ENCODE assay signal across 2 cellular contexts in genomic region chr4:126306152-126306869, GRCh38.
TF ChIP-seq lines count a peak whose summit lies in the region.

No MANE protein-coding gene starts in this region.

TF ChIP-seq in GM23338, 12 proteins besides CTCF, POLR2A, EP300 and RAD21 (continued from another document):
- TF ChIP-seq, protein P1, sequence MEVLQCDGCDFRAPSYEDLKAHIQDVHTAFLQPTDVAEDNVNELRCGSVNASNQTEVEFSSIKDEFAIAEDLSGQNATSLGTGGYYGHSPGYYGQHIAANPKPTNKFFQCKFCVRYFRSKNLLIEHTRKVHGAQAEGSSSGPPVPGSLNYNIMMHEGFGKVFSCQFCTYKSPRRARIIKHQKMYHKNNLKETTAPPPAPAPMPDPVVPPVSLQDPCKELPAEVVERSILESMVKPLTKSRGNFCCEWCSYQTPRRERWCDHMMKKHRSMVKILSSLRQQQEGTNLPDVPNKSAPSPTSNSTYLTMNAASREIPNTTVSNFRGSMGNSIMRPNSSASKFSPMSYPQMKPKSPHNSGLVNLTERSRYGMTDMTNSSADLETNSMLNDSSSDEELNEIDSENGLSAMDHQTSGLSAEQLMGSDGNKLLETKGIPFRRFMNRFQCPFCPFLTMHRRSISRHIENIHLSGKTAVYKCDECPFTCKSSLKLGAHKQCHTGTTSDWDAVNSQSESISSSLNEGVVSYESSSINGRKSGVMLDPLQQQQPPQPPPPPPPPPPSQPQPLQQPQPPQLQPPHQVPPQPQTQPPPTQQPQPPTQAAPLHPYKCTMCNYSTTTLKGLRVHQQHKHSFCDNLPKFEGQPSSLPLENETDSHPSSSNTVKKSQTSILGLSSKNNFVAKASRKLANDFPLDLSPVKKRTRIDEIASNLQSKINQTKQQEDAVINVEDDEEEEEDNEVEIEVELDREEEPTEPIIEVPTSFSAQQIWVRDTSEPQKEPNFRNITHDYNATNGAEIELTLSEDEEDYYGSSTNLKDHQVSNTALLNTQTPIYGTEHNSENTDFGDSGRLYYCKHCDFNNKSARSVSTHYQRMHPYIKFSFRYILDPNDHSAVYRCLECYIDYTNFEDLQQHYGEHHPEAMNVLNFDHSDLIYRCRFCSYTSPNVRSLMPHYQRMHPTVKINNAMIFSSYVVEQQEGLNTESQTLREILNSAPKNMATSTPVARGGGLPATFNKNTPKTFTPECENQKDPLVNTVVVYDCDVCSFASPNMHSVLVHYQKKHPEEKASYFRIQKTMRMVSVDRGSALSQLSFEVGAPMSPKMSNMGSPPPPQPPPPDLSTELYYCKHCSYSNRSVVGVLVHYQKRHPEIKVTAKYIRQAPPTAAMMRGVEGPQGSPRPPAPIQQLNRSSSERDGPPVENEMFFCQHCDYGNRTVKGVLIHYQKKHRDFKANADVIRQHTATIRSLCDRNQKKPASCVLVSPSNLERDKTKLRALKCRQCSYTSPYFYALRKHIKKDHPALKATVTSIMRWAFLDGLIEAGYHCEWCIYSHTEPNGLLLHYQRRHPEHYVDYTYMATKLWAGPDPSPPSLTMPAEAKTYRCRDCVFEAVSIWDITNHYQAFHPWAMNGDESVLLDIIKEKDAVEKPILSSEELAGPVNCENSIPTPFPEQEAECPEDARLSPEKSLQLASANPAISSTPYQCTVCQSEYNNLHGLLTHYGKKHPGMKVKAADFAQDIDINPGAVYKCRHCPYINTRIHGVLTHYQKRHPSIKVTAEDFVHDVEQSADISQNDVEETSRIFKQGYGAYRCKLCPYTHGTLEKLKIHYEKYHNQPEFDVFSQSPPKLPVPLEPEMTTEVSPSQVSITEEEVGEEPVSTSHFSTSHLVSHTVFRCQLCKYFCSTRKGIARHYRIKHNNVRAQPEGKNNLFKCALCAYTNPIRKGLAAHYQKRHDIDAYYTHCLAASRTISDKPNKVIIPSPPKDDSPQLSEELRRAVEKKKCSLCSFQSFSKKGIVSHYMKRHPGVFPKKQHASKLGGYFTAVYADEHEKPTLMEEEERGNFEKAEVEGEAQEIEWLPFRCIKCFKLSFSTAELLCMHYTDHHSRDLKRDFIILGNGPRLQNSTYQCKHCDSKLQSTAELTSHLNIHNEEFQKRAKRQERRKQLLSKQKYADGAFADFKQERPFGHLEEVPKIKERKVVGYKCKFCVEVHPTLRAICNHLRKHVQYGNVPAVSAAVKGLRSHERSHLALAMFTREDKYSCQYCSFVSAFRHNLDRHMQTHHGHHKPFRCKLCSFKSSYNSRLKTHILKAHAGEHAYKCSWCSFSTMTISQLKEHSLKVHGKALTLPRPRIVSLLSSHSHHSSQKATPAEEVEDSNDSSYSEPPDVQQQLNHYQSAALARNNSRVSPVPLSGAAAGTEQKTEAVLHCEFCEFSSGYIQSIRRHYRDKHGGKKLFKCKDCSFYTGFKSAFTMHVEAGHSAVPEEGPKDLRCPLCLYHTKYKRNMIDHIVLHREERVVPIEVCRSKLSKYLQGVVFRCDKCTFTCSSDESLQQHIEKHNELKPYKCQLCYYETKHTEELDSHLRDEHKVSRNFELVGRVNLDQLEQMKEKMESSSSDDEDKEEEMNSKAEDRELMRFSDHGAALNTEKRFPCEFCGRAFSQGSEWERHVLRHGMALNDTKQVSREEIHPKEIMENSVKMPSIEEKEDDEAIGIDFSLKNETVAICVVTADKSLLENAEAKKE (CRISPR knock-in tag; IDR thresholded peaks at IDR 0.05), result no peak
- no peak for TF ChIP-seq POLR2AphosphoS5 (IDR thresholded peaks at IDR 0.05; ENCODE audit: low read depth)
- TF ChIP-seq, protein P2, sequence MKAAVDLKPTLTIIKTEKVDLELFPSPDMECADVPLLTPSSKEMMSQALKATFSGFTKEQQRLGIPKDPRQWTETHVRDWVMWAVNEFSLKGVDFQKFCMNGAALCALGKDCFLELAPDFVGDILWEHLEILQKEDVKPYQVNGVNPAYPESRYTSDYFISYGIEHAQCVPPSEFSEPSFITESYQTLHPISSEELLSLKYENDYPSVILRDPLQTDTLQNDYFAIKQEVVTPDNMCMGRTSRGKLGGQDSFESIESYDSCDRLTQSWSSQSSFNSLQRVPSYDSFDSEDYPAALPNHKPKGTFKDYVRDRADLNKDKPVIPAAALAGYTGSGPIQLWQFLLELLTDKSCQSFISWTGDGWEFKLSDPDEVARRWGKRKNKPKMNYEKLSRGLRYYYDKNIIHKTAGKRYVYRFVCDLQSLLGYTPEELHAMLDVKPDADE (IDR thresholded peaks at IDR 0.05), result no peak
- TF ChIP-seq JUNB (IDR thresholded peaks at IDR 0.05; ENCODE audit: unreplicated experiment), result no peak
- no peak for TF ChIP-seq ZNF331 (CRISPR knock-in tag; IDR thresholded peaks at IDR 0.05; ENCODE audit: low read depth)
- TF ChIP-seq CREB1 (CRISPR knock-in tag; IDR thresholded peaks at IDR 0.05; ENCODE audit: low read depth), result no peak
- no peak for TF ChIP-seq STAT1 (IDR thresholded peaks at IDR 0.05; ENCODE audit: unreplicated experiment)
- no peak for TF ChIP-seq EZH2phosphoT487 (IDR thresholded peaks at IDR 0.05; ENCODE audit: unreplicated experiment)
- no peak for TF ChIP-seq NANOG (IDR thresholded peaks at IDR 0.05; ENCODE audit: borderline replicate concordance)
- TF ChIP-seq, protein P3, sequence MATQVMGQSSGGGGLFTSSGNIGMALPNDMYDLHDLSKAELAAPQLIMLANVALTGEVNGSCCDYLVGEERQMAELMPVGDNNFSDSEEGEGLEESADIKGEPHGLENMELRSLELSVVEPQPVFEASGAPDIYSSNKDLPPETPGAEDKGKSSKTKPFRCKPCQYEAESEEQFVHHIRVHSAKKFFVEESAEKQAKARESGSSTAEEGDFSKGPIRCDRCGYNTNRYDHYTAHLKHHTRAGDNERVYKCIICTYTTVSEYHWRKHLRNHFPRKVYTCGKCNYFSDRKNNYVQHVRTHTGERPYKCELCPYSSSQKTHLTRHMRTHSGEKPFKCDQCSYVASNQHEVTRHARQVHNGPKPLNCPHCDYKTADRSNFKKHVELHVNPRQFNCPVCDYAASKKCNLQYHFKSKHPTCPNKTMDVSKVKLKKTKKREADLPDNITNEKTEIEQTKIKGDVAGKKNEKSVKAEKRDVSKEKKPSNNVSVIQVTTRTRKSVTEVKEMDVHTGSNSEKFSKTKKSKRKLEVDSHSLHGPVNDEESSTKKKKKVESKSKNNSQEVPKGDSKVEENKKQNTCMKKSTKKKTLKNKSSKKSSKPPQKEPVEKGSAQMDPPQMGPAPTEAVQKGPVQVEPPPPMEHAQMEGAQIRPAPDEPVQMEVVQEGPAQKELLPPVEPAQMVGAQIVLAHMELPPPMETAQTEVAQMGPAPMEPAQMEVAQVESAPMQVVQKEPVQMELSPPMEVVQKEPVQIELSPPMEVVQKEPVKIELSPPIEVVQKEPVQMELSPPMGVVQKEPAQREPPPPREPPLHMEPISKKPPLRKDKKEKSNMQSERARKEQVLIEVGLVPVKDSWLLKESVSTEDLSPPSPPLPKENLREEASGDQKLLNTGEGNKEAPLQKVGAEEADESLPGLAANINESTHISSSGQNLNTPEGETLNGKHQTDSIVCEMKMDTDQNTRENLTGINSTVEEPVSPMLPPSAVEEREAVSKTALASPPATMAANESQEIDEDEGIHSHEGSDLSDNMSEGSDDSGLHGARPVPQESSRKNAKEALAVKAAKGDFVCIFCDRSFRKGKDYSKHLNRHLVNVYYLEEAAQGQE (IDR thresholded peaks at IDR 0.05; ENCODE audit: unreplicated experiment), result no peak
- TF ChIP-seq ZNF114 (CRISPR knock-in tag; IDR thresholded peaks at IDR 0.05), result no peak

TF ChIP-seq in SK-N-SH, 30 proteins besides CTCF, POLR2A, EP300 and RAD21 (continued from another document):
- TF ChIP-seq IRF3 (IDR thresholded peaks at IDR 0.05; ENCODE audit: low read depth, low read length) (no peak), FOXJ3 (CRISPR knock-in tag; IDR thresholded peaks at IDR 0.05) (no peak)
